Comparison of ENCODE assay signal across 23 cellular contexts in genomic region chr11:126127898-126128297, GRCh38.
DNase-seq lines count a peak whose midpoint lies in the region; ATAC-seq and TF ChIP-seq lines count a peak whose summit lies in the region.
"Had no signal": no experiment of that assay in that cellular context is flagged by ENCODE, and none has a peak within 500 bp of the region (broad histone marks: within the 10 kb centered on the region; RNA-seq: fewer than 3 reads in every experiment).

No MANE protein-coding gene starts in this region.

- no peaks in the 10 kb centered on the region for H3K9me3 ChIP-seq in stomach smooth muscle (ENCODE audit: control insufficient read depth in 2 of 2, low read length in 2 of 2)
- H3K9me3 ChIP-seq: esophagus squamous epithelium, HAP-1, upper lobe of right lung had no signal

- no peaks in the 10 kb centered on the region for H3K9me2 ChIP-seq in GM23338 (ENCODE audit: insufficient read depth)

- ATAC-seq in GM23338 = peak; percentile 33
- no peak for ATAC-seq in GM18511 (IDR thresholded peaks at IDR 0.05; ENCODE audit: unreplicated experiment)
- ATAC-seq: activated T-helper 17 cell treated with anti-CD3 and anti-CD28 coated beads, Interleukin-2, amount 50 U/mL, for 72 hours; upper lobe of right lung had no signal

- H3K4me1 Mint-ChIP-seq in GM23338 (peaks cover 33% of the 10 kb centered on the region), mesothelial cell of epicardium (peaks cover 70% of the 10 kb centered on the region)
- H3K4me1 Mint-ChIP-seq: activated T-helper 17 cell treated with anti-CD3 and anti-CD28 coated beads, Interleukin-2, amount 50 U/mL, for 72 hours had no signal

- H3K9ac ChIP-seq in stomach smooth muscle (ENCODE audit: low read length in 2 of 2) = no peak overlapping the region
- H3K9ac ChIP-seq: KMS-11, neural progenitor cell had no signal

- H4K20me1 ChIP-seq in GM23338 (replicated peaks; ENCODE audit: insufficient read depth) = no peaks in the 10 kb centered on the region

- H3K27me3 ChIP-seq in GM23338 (ENCODE audit: insufficient read depth) (no peaks in the 10 kb centered on the region), stomach smooth muscle (ENCODE audit: control insufficient read depth in 1 of 2, insufficient read depth in 2 of 2, low read length in 2 of 2) (no peaks in the 10 kb centered on the region)
- H3K27me3 ChIP-seq: esophagus squamous epithelium, neural progenitor cell, upper lobe of right lung had no signal

- peaks cover 11% of the 10 kb centered on the region for H3K4me1 ChIP-seq in GM23338 (ENCODE audit: insufficient read depth)
- peaks cover 48% of the 10 kb centered on the region for H3K4me1 ChIP-seq in stomach smooth muscle (ENCODE audit: control insufficient read depth, insufficient read depth, low read length)
- H3K4me1 ChIP-seq: HAP-1, upper lobe of right lung had no signal

- H3K4me3 Mint-ChIP-seq in GM23338 = no peak overlapping the region
- no peak overlapping the region for H3K4me3 Mint-ChIP-seq in mesothelial cell of epicardium
- H3K4me3 Mint-ChIP-seq: activated naive CD8-positive, alpha-beta T cell; activated T-helper 17 cell treated with anti-CD3 and anti-CD28 coated beads, Interleukin-2, amount 50 U/mL, for 72 hours; neural progenitor cell; stimulated activated naive CD8-positive, alpha-beta T cell treated with anti-CD3 and anti-CD28 coated beads, Interleukin-15, Interleukin-2, amounts not matched to agents 100 ng/mL and 50 ng/mL, for 24 hours had no signal

- H3K4me3 ChIP-seq in GM23338 (no peak overlapping the region), stomach smooth muscle (ENCODE audit: low read length in 2 of 2) (no peak overlapping the region)
- H3K4me3 ChIP-seq: coronary artery, esophagus squamous epithelium, HAP-1, neural progenitor cell, upper lobe of right lung had no signal

- 0 out of 2 replicates have a peak, but pooled peaks cover 2% of the 10 kb centered on the region for H3F3A ChIP-seq in GM23338 (replicated peaks; ENCODE audit: low read depth)

- no peak for TF ChIP-seq CTCF in GM23338 (conservative IDR thresholded peaks at IDR 0.05; ENCODE audit: low read depth in 2 of 2)
- TF ChIP-seq CTCF in mesothelial cell of epicardium (IDR thresholded peaks at IDR 0.05; ENCODE audit: unreplicated experiment) = no peak

- 0 out of 2 replicates have a peak overlapping the region, but pooled peaks have one; percentile 5 for H3K4me2 ChIP-seq in GM23338
- H3K4me2 ChIP-seq: KMS-11, neural progenitor cell had no signal

- H2AFZ ChIP-seq in GM23338 = peak overlapping the region; percentile 75
- H2AFZ ChIP-seq: neural progenitor cell had no signal

- DNase-seq in GM23338 (ENCODE audit: low spot score) = no peak
- peak; percentile 96 for DNase-seq in cerebellar cortex (ENCODE audit: low spot score)
- peak in 1 of 2 experiments; percentile 66 for DNase-seq in mesothelial cell of epicardium (ENCODE audit: low spot score in 2 of 2, unreplicated experiment in 2 of 2)
- no peak for DNase-seq in NCI-H2227 (lab: John Stamatoyannopoulos, UW; ENCODE audit: unreplicated experiment)
- DNase-seq in NCI-H2107 (lab: John Stamatoyannopoulos, UW) = no peak
- DNase-seq: activated CD4-positive, alpha-beta T cell treated with anti-CD3 and anti-CD28 coated beads, Interleukin-2, amount 50 U/mL, for 1 hour; activated CD8-positive, alpha-beta memory T cell treated with anti-CD3 and anti-CD28 coated beads, Interleukin-2, amount 50 U/mL, for 4 hours; esophagus squamous epithelium; midbrain; NCI-H1436 treated with DMSO at 0.1 percent for 48 hours; NCI-H69; upper lobe of right lung; WERI-Rb-1 had no signal

- peaks cover 14% of the 10 kb centered on the region for H3K27me3 Mint-ChIP-seq in GM23338 (ENCODE audit: insufficient read depth, low read depth, poor library complexity)
- no peaks in the 10 kb centered on the region for H3K27me3 Mint-ChIP-seq in mesothelial cell of epicardium (ENCODE audit: low read depth)
- H3K27me3 Mint-ChIP-seq: activated naive CD8-positive, alpha-beta T cell; activated T-helper 17 cell treated with anti-CD3 and anti-CD28 coated beads, Interleukin-2, amount 50 U/mL, for 72 hours; stimulated activated naive CD8-positive, alpha-beta T cell treated with anti-CD3 and anti-CD28 coated beads, Interleukin-15, Interleukin-2, amounts not matched to agents 100 ng/mL and 50 ng/mL, for 24 hours had no signal

- no peaks in the 10 kb centered on the region for H3K79me2 ChIP-seq in GM23338 (replicated peaks; ENCODE audit: insufficient read depth)

- H3K27ac Mint-ChIP-seq in GM23338 (no peak overlapping the region), mesothelial cell of epicardium (peak overlapping the region; percentile 96)
- H3K27ac Mint-ChIP-seq: activated naive CD8-positive, alpha-beta T cell; activated T-helper 17 cell treated with anti-CD3 and anti-CD28 coated beads, Interleukin-2, amount 50 U/mL, for 72 hours; stimulated activated naive CD8-positive, alpha-beta T cell treated with anti-CD3 and anti-CD28 coated beads, Interleukin-15, Interleukin-2, amounts not matched to agents 100 ng/mL and 50 ng/mL, for 24 hours had no signal

- H3K36me3 ChIP-seq in GM23338 (ENCODE audit: insufficient read depth) (no peaks in the 10 kb centered on the region), stomach smooth muscle (ENCODE audit: control insufficient read depth in 2 of 2, insufficient read depth in 2 of 2, low read length in 2 of 2) (no peaks in the 10 kb centered on the region)
- H3K36me3 ChIP-seq: esophagus squamous epithelium, HAP-1, neural progenitor cell, upper lobe of right lung, WERI-Rb-1 had no signal

- H3K36me3 Mint-ChIP-seq in GM23338 (ENCODE audit: low read depth) = no peaks in the 10 kb centered on the region
- peaks cover 2% of the 10 kb centered on the region for H3K36me3 Mint-ChIP-seq in mesothelial cell of epicardium
- H3K36me3 Mint-ChIP-seq: activated naive CD8-positive, alpha-beta T cell; neural progenitor cell had no signal

- H3K27ac ChIP-seq in GM23338 (ENCODE audit: low read depth) = no peak overlapping the region
- peak overlapping the region; percentile 24 for H3K27ac ChIP-seq in stomach smooth muscle (ENCODE audit: low read length)
- H3K27ac ChIP-seq: C4-2B, coronary artery, esophagus squamous epithelium, KMS-11, neural progenitor cell, upper lobe of right lung had no signal

- H3K9me3 Mint-ChIP-seq in GM23338 (no peaks in the 10 kb centered on the region; the same call in 2 of the 3 replicates), mesothelial cell of epicardium (no peaks in the 10 kb centered on the region)
- H3K9me3 Mint-ChIP-seq: activated T-helper 17 cell treated with anti-CD3 and anti-CD28 coated beads, Interleukin-2, amount 50 U/mL, for 72 hours; stimulated activated naive CD8-positive, alpha-beta T cell treated with anti-CD3 and anti-CD28 coated beads, Interleukin-15, Interleukin-2, amounts not matched to agents 100 ng/mL and 50 ng/mL, for 24 hours had no signal

TF ChIP-seq in GM23338, 12 proteins besides CTCF, POLR2A, EP300 and RAD21 (continues in another document):
- TF ChIP-seq POLR2AphosphoS5 (IDR thresholded peaks at IDR 0.05; ENCODE audit: low read depth) = no peak
- no peak for TF ChIP-seq NANOG (IDR thresholded peaks at IDR 0.05; ENCODE audit: borderline replicate concordance)
- TF ChIP-seq ETS1 (IDR thresholded peaks at IDR 0.05) = no peak
- TF ChIP-seq STAT1 (IDR thresholded peaks at IDR 0.05; ENCODE audit: unreplicated experiment) = no peak
- TF ChIP-seq ZNF331 (CRISPR knock-in tag; IDR thresholded peaks at IDR 0.05; ENCODE audit: low read depth) = no peak
- no peak for TF ChIP-seq EZH2 (IDR thresholded peaks at IDR 0.05; ENCODE audit: low read depth, unreplicated experiment)
